ENCODE assay signal across 12 cellular contexts in genomic region chr7:138023618-138024333, GRCh38. TPM values are rescaled to one million over a fixed set of nuclear protein-coding genes. Genes with fewer than 3 reads are reported as not detected.
DNase-seq lines count a peak whose midpoint lies in the region; ATAC-seq, FAIRE-seq and TF ChIP-seq lines count a peak whose summit lies in the region.
"Had no signal": no experiment of that assay in that cellular context is flagged by ENCODE, and none has a peak within 500 bp of the region (broad histone marks: within the 10 kb centered on the region; RNA-seq: fewer than 3 reads in every experiment).

No MANE protein-coding gene starts in this region.

- no peak overlapping the region for H3K27ac Mint-ChIP-seq in MCF 10A (ENCODE audit: low read depth, unreplicated experiment)
- H3K27ac Mint-ChIP-seq: activated naive CD4-positive, alpha-beta T cell treated with anti-CD3 and anti-CD28 coated beads, Interleukin-2, amount 50 U/mL, for 24 hours; HFFc6 had no signal

- no peak overlapping the region for H3K9ac ChIP-seq in KMS-11

- H3K27me3 ChIP-seq in KMS-11 (ENCODE audit: insufficient read depth, low read depth): no peaks in the 10 kb centered on the region

- H3K4me3 ChIP-seq in KMS-11 (IDR thresholded peaks at IDR 0.05; ENCODE audit: insufficient read depth, low read depth, low read length): no peak overlapping the region
- H3K4me3 ChIP-seq in mucosa of descending colon: no peak overlapping the region

- CTCF ChIA-PET in MCF 10A (lab: Yijun Ruan, JAX): interaction anchor here (0.8 to 2.1 kb wide), 5 partner anchors 10 to 120 kb away, joined by 3 to 6 read pairs (median 4); no protein-coding TSS in a partner anchor

- FAIRE-seq in GM12892 (lab: Jason Lieb, UNC): peak; percentile 73

- BruUV-seq in MCF 10A (replicated peaks; lab: Mats Ljungman, UMichigan): no TSS peak

- POLR2A ChIA-PET in MCF 10A (lab: Yijun Ruan, JAX): interaction anchor here (0.7 to 1.2 kb wide), 2 partner anchors 10 to 192 kb away, joined by 3 read pairs; no protein-coding TSS in a partner anchor

- H3K36me3 ChIP-seq in KMS-11 (ENCODE audit: insufficient read depth) (no peaks in the 10 kb centered on the region), mucosa of descending colon (ENCODE audit: low read depth) (no peaks in the 10 kb centered on the region)

- H2AFZ ChIP-seq in KMS-11 (ENCODE audit: low read depth): peak overlapping the region; percentile 3; the same call in 1 of the 2 replicates

- H3K4me2 ChIP-seq in KMS-11: no peak overlapping the region; the same call in 1 of the 2 replicates

- no peaks in the 10 kb centered on the region for H3K79me2 ChIP-seq in KMS-11 (ENCODE audit: insufficient read depth, low read depth)

- no peaks in the 10 kb centered on the region for H3K9me3 Mint-ChIP-seq in MCF 10A (ENCODE audit: unreplicated experiment)
- H3K9me3 Mint-ChIP-seq: HFFc6 had no signal

- no peak overlapping the region for H3K4me3 Mint-ChIP-seq in MCF 10A (ENCODE audit: unreplicated experiment)
- H3K4me3 Mint-ChIP-seq: activated naive CD4-positive, alpha-beta T cell treated with anti-CD3 and anti-CD28 coated beads, Interleukin-2, amount 50 U/mL, for 24 hours; HFFc6 had no signal

- intact Hi-C loops in mucosa of descending colon (cut with DNase I, micrococcal nuclease) (no loop called here), MCF 10A (cut with micrococcal nuclease) (no loop called here)

- DNase-seq in GM12892 (ENCODE audit: insufficient read length): peak; percentile 8
- no peak for DNase-seq in mucosa of descending colon
- no peak for DNase-seq in central memory CD4-positive, alpha-beta T cell
- no peak for DNase-seq in mucosa of gallbladder (ENCODE audit: low spot score)
- no peak for DNase-seq in MCF 10A (ENCODE audit: unreplicated experiment)
- DNase-seq: HFFc6, NCI-H2227 treated with DMSO at 0.1 percent for 48 hours had no signal

- no peaks in the 10 kb centered on the region for H3K36me3 Mint-ChIP-seq in MCF 10A (ENCODE audit: insufficient read depth, unreplicated experiment)
- H3K36me3 Mint-ChIP-seq: activated naive CD4-positive, alpha-beta T cell treated with anti-CD3 and anti-CD28 coated beads, Interleukin-2, amount 50 U/mL, for 24 hours had no signal

- H3K27ac ChIP-seq in KMS-11: no peak overlapping the region

- no peaks in the 10 kb centered on the region for H3K9me3 ChIP-seq in mucosa of descending colon

- H3K27me3 Mint-ChIP-seq in MCF 10A (ENCODE audit: insufficient read depth, unreplicated experiment): no peaks in the 10 kb centered on the region

- H3K4me1 Mint-ChIP-seq in MCF 10A (ENCODE audit: insufficient read depth, unreplicated experiment): no peaks in the 10 kb centered on the region

- no peak for TF ChIP-seq POLR2A in GM12892 (IDR thresholded peaks at IDR 0.05; ENCODE audit: low read depth, low read length)

- no peak for TF ChIP-seq CTCF in KMS-11 (conservative IDR thresholded peaks at IDR 0.05; ENCODE audit: low read depth, low read length)
- TF ChIP-seq CTCF in mucosa of descending colon (IDR thresholded peaks at IDR 0.05): no peak
- TF ChIP-seq CTCF in MCF 10A (IDR thresholded peaks at IDR 0.05; ENCODE audit: unreplicated experiment): no peak

- no peaks in the 10 kb centered on the region for H4K20me1 ChIP-seq in KMS-11 (ENCODE audit: insufficient read depth)

- peaks cover 12% of the 10 kb centered on the region for H3K4me1 ChIP-seq in KMS-11 (ENCODE audit: low read depth, poor library complexity, severe bottlenecking)
- H3K4me1 ChIP-seq in mucosa of descending colon (ENCODE audit: low read depth): no peaks in the 10 kb centered on the region

- ATAC-seq in GM19043 (IDR thresholded peaks at IDR 0.05; ENCODE audit: low read depth, unreplicated experiment) (peak; percentile 76), HG02840 (IDR thresholded peaks at IDR 0.05; ENCODE audit: low FRiP score, unreplicated experiment) (peak; percentile 65), mucosa of descending colon (no peak)

RNA-seq across cellular contexts. Expression of gene CREB3L2, which starts 21.9 kb away (rescaled TPM):
- 13.1 TPM for polyA plus RNA-seq in GM12892 (2012; ENCODE audit: missing spikeins)
- 10 to 100 TPM; 15.8 to 54.3 (median 40.6) TPM for total RNA-seq in mucosa of descending colon
- 80.3 TPM for total RNA-seq in mucosa of gallbladder
- 74.2 and 79.4 TPM in 2 replicates for total RNA-seq in MCF 10A (2022)

RNA-seq across cellular contexts. Expression of gene AKR1D1, which starts 52.5 kb away (rescaled TPM):
- not detected for polyA plus RNA-seq in GM12892 (2012; ENCODE audit: missing spikeins)
- total RNA-seq in mucosa of descending colon (not detected), mucosa of gallbladder (0.37 TPM), MCF 10A (2022) (not detected in 2 replicates)
- total RNA-seq: pulmonary artery endothelial cell had no signal
